In the genomic region with DNA sequence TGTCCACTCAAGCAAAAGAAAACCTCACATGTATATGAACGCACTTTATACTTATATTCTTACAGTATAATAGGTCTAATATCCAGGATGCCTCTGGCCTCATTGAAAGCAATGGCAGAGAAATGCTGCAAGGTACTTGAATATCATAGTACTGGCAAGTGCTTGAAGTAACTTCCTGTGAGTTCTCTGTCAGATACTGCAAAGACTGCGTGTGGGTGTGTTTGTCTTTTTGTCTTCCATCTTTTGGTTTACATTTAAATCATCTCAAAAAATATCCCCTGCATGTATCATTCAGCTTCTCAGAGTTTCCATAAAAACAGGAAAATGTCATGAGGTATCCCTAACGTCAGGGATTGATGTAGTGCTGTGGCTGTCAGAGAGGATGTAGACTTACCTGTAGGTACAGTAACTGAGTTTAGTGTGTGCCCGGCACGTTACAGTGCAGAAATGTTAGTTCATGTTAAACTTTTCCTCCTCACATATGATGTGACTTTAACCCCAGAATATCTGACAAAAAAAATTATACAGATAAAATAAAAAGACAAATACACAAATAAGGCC, we compare ENCODE assay signal across 23 cellular contexts.
DNase-seq lines count a peak whose midpoint lies in the region; ATAC-seq, FAIRE-seq and TF ChIP-seq lines count a peak whose summit lies in the region.
"Had no signal": no experiment of that assay in that cellular context is flagged by ENCODE, and none has a peak within 500 bp of the region (broad histone marks: within the 10 kb centered on the region; RNA-seq: fewer than 3 reads in every experiment).

No MANE protein-coding gene starts in this region.

- H3K36me3 Mint-ChIP-seq in activated CD4-positive, alpha-beta T cell treated with anti-CD3 and anti-CD28 coated beads for 36 hours (ENCODE audit: low read depth) = no peaks in the 10 kb centered on the region
- no peaks in the 10 kb centered on the region for H3K36me3 Mint-ChIP-seq in activated naive CD8-positive, alpha-beta T cell treated with anti-CD3 and anti-CD28 coated beads, Interleukin-2, amount 50 U/mL, for 24 hours (ENCODE audit: low read depth)
- H3K36me3 Mint-ChIP-seq in activated naive CD8-positive, alpha-beta T cell treated with anti-CD3 and anti-CD28 coated beads for 36 hours = no peaks in the 10 kb centered on the region
- H3K36me3 Mint-ChIP-seq: CD8-positive, alpha-beta T cell had no signal

- DNase-seq in activated CD4-positive, alpha-beta T cell treated with anti-CD3 and anti-CD28 coated beads for 36 hours = peak; percentile 27
- DNase-seq in activated CD4-positive, alpha-beta T cell treated with anti-CD3 and anti-CD28 coated beads for 4 hours = no peak
- no peak for DNase-seq in activated naive CD8-positive, alpha-beta T cell treated with anti-CD3 and anti-CD28 coated beads, Interleukin-2, amount 50 U/mL, for 24 hours
- no peak for DNase-seq in activated naive CD8-positive, alpha-beta T cell treated with anti-CD3 and anti-CD28 coated beads for 36 hours
- no peak for DNase-seq in PC-3
- no peak for DNase-seq in endothelial cell of umbilical vein (ENCODE audit: low read depth, low spot score)
- no peak for DNase-seq in HuH-7.5 (ENCODE audit: low spot score)
- DNase-seq in upper lobe of right lung = no peak
- DNase-seq: 8988T; AML-193; C1 segment of cervical spinal cord; CD8-positive, alpha-beta T cell; GOT3; HCEC 1CT; KG1; NCI-H1092 treated with DMSO at 0.1 percent for 48 hours; NCI-H2029 treated with DMSO at 0.1 percent for 48 hours; NCI-H226; NCI-H510A treated with DMSO at 0.1 percent for 48 hours; NCI-H748 treated with DMSO at 0.1 percent for 48 hours; Peyer's patch had no signal

- H3K27ac ChIP-seq in PC-3 (ENCODE audit: low read length) (no peak overlapping the region), endothelial cell of umbilical vein (ENCODE audit: insufficient read depth, low read depth, low read length) (no peak overlapping the region), upper lobe of right lung (no peak overlapping the region)
- H3K27ac ChIP-seq: HL-60, Peyer's patch had no signal

- H3K4me3 ChIP-seq in PC-3 (ENCODE audit: low read length) = no peak overlapping the region
- H3K4me3 ChIP-seq in endothelial cell of umbilical vein (replicated peaks in 1 of 3; ENCODE audit: insufficient read depth in 1 of 3, low read depth in 1 of 3, low read length in 3 of 3) = no peak overlapping the region
- H3K4me3 ChIP-seq in upper lobe of right lung = no peak overlapping the region
- H3K4me3 ChIP-seq: Peyer's patch had no signal

- no peaks in the 10 kb centered on the region for H3K9me2 ChIP-seq in PC-3 (replicated peaks; ENCODE audit: low read length)

- H3K4me1 Mint-ChIP-seq in activated CD4-positive, alpha-beta T cell treated with anti-CD3 and anti-CD28 coated beads for 36 hours = peaks cover 12% of the 10 kb centered on the region
- H3K4me1 Mint-ChIP-seq in activated naive CD8-positive, alpha-beta T cell treated with anti-CD3 and anti-CD28 coated beads, Interleukin-2, amount 50 U/mL, for 24 hours = no peaks in the 10 kb centered on the region
- H3K4me1 Mint-ChIP-seq in activated naive CD8-positive, alpha-beta T cell treated with anti-CD3 and anti-CD28 coated beads for 36 hours = peaks cover 6% of the 10 kb centered on the region

- no peak overlapping the region for H3K9ac ChIP-seq in PC-3 (ENCODE audit: low read length)
- no peak overlapping the region for H3K9ac ChIP-seq in endothelial cell of umbilical vein (replicated peaks; ENCODE audit: extremely low read depth, insufficient read depth, low read length)

- H2AFZ ChIP-seq in PC-3 (ENCODE audit: low read length) = no peak overlapping the region
- H2AFZ ChIP-seq in endothelial cell of umbilical vein (ENCODE audit: low read depth, low read length) = no peak overlapping the region

- BruUV-seq in PC-3 (replicated peaks; lab: Mats Ljungman, UMichigan) = TSS peak; percentile 45
- BruUV-seq in endothelial cell of umbilical vein (replicated peaks; lab: Mats Ljungman, UMichigan) = TSS peak; percentile 61

- no peaks in the 10 kb centered on the region for H3K27me3 Mint-ChIP-seq in activated CD4-positive, alpha-beta T cell treated with anti-CD3 and anti-CD28 coated beads for 36 hours
- no peaks in the 10 kb centered on the region for H3K27me3 Mint-ChIP-seq in activated naive CD8-positive, alpha-beta T cell treated with anti-CD3 and anti-CD28 coated beads, Interleukin-2, amount 50 U/mL, for 24 hours
- H3K27me3 Mint-ChIP-seq in activated naive CD8-positive, alpha-beta T cell treated with anti-CD3 and anti-CD28 coated beads for 36 hours = no peaks in the 10 kb centered on the region

- H3K4me1 ChIP-seq in PC-3 (ENCODE audit: insufficient read depth, low read length) (no peaks in the 10 kb centered on the region), endothelial cell of umbilical vein (ENCODE audit: control insufficient read depth, extremely low read depth, insufficient read depth, low read length) (no peaks in the 10 kb centered on the region), upper lobe of right lung (no peaks in the 10 kb centered on the region)
- H3K4me1 ChIP-seq: Peyer's patch had no signal

- H3K4me2 ChIP-seq in PC-3 (ENCODE audit: low read length) (no peak overlapping the region), endothelial cell of umbilical vein (ENCODE audit: insufficient read depth, low read length) (no peak overlapping the region)

- CTCF ChIA-PET in activated CD4-positive, alpha-beta T cell treated with anti-CD3 and anti-CD28 coated beads for 36 hours (lab: Charles Lee) = no interaction called here
- CTCF ChIA-PET in PC-3 (lab: Charles Lee) (no interaction called here), endothelial cell of umbilical vein (lab: Charles Lee) (no interaction called here)

- TF ChIP-seq POLR2A in endothelial cell of umbilical vein (IDR thresholded peaks at IDR 0.05; ENCODE audit: low read depth, low read length) = no peak

- H3K36me3 ChIP-seq in PC-3 (ENCODE audit: low read depth, low read length) (peaks cover 11% of the 10 kb centered on the region), endothelial cell of umbilical vein (ENCODE audit: control insufficient read depth in 2 of 2, extremely low read depth in 1 of 2, insufficient read depth in 2 of 2, low read length in 2 of 2) (peaks cover 16 to 21% of the 10 kb centered on the region in 2 experiments), upper lobe of right lung (peaks cover 74% of the 10 kb centered on the region)

- intact Hi-C loops in activated CD4-positive, alpha-beta T cell treated with anti-CD3 and anti-CD28 coated beads for 36 hours (cut with DNase I, micrococcal nuclease) = loop anchor here in 1 of 2 experiments (5.0 kb wide), 1 partner anchor 134 kb away; no protein-coding TSS in a partner anchor
- intact Hi-C loops in PC-3 (cut with micrococcal nuclease) = no loop called here
- intact Hi-C loops in endothelial cell of umbilical vein (cut with micrococcal nuclease) = no loop called here
- intact Hi-C loops in upper lobe of right lung (cut with DNase I) = no loop called here

- peaks cover 2% of the 10 kb centered on the region for H3K9me1 ChIP-seq in endothelial cell of umbilical vein (replicated peaks; ENCODE audit: control insufficient read depth, extremely low read depth, insufficient read depth, low read length)

- H4K20me1 ChIP-seq in PC-3 (ENCODE audit: low read length) (no peaks in the 10 kb centered on the region), endothelial cell of umbilical vein (replicated peaks; ENCODE audit: control insufficient read depth, extremely low read depth, insufficient read depth, low read length) (no peaks in the 10 kb centered on the region)

- no peaks in the 10 kb centered on the region for H3K9me3 Mint-ChIP-seq in activated CD4-positive, alpha-beta T cell treated with anti-CD3 and anti-CD28 coated beads for 36 hours (ENCODE audit: low read depth)
- H3K9me3 Mint-ChIP-seq in activated naive CD8-positive, alpha-beta T cell treated with anti-CD3 and anti-CD28 coated beads, Interleukin-2, amount 50 U/mL, for 24 hours = no peaks in the 10 kb centered on the region
- no peaks in the 10 kb centered on the region for H3K9me3 Mint-ChIP-seq in activated naive CD8-positive, alpha-beta T cell treated with anti-CD3 and anti-CD28 coated beads for 36 hours
- H3K9me3 Mint-ChIP-seq: CD8-positive, alpha-beta T cell had no signal

- POLR2A ChIA-PET in activated CD4-positive, alpha-beta T cell treated with anti-CD3 and anti-CD28 coated beads for 36 hours (lab: Charles Lee) = no interaction called here
- POLR2A ChIA-PET in PC-3 (lab: Charles Lee; ENCODE audit: unreplicated experiment) = no interaction called here
- POLR2A ChIA-PET in endothelial cell of umbilical vein (lab: Charles Lee) = no interaction called here

- dilution Hi-C loops in endothelial cell of umbilical vein (cut with MboI; ENCODE audit: extremely low pct_ligation_motif_present, low sequenced_read_pairs) = no loop called here

- no peak for TF ChIP-seq CTCF in PC-3 (conservative IDR thresholded peaks at IDR 0.05; ENCODE audit: low read depth, low read length)
- no peak for TF ChIP-seq CTCF in endothelial cell of umbilical vein (IDR thresholded peaks at IDR 0.05; ENCODE audit: extremely low read depth in 1 of 2, insufficient read depth in 1 of 2, low read depth in 1 of 2, low read length in 2 of 2)
- no peak for TF ChIP-seq CTCF in upper lobe of right lung (IDR thresholded peaks at IDR 0.05)

- H3K4me3 Mint-ChIP-seq in activated CD4-positive, alpha-beta T cell treated with anti-CD3 and anti-CD28 coated beads for 36 hours = no peak overlapping the region
- H3K4me3 Mint-ChIP-seq in activated naive CD8-positive, alpha-beta T cell treated with anti-CD3 and anti-CD28 coated beads, Interleukin-2, amount 50 U/mL, for 24 hours = no peak overlapping the region
- H3K4me3 Mint-ChIP-seq in activated naive CD8-positive, alpha-beta T cell treated with anti-CD3 and anti-CD28 coated beads for 36 hours = no peak overlapping the region
- H3K4me3 Mint-ChIP-seq: CD8-positive, alpha-beta T cell had no signal

- peak overlapping the region; percentile 48 for H3K27ac Mint-ChIP-seq in activated CD4-positive, alpha-beta T cell treated with anti-CD3 and anti-CD28 coated beads for 36 hours
- no peak overlapping the region for H3K27ac Mint-ChIP-seq in activated naive CD8-positive, alpha-beta T cell treated with anti-CD3 and anti-CD28 coated beads, Interleukin-2, amount 50 U/mL, for 24 hours
- H3K27ac Mint-ChIP-seq in activated naive CD8-positive, alpha-beta T cell treated with anti-CD3 and anti-CD28 coated beads for 36 hours = no peak overlapping the region
- H3K27ac Mint-ChIP-seq: CD8-positive, alpha-beta T cell had no signal

- no peak for FAIRE-seq in endothelial cell of umbilical vein (lab: Jason Lieb, UNC)
- FAIRE-seq: HepG2 had no signal

- H3K79me2 ChIP-seq in PC-3 (ENCODE audit: low read length) (no peaks in the 10 kb centered on the region), endothelial cell of umbilical vein (ENCODE audit: control insufficient read depth, insufficient read depth, low read length) (no peaks in the 10 kb centered on the region)

- H3K27me3 ChIP-seq in PC-3 (ENCODE audit: low read length) = no peaks in the 10 kb centered on the region
- H3K27me3 ChIP-seq in endothelial cell of umbilical vein (ENCODE audit: control insufficient read depth in 2 of 2, insufficient read depth in 2 of 2, low read length in 2 of 2) = no peaks in the 10 kb centered on the region
- no peaks in the 10 kb centered on the region for H3K27me3 ChIP-seq in upper lobe of right lung
- H3K27me3 ChIP-seq: Peyer's patch had no signal

- ATAC-seq in activated CD4-positive, alpha-beta T cell treated with anti-CD3 and anti-CD28 coated beads for 36 hours = peak; percentile 94
- peak; percentile 61 for ATAC-seq in activated naive CD8-positive, alpha-beta T cell treated with anti-CD3 and anti-CD28 coated beads, Interleukin-2, amount 50 U/mL, for 24 hours
- no peak for ATAC-seq in PC-3
- no peak for ATAC-seq in upper lobe of right lung
- ATAC-seq: CD8-positive, alpha-beta T cell; HepG2 had no signal

- H3F3A ChIP-seq in PC-3 (ENCODE audit: low read length, unreplicated experiment) = no peaks in the 10 kb centered on the region

- H3K9me3 ChIP-seq in PC-3 (ENCODE audit: low read length) (no peaks in the 10 kb centered on the region), endothelial cell of umbilical vein (replicated peaks; ENCODE audit: control insufficient read depth, insufficient read depth, low read length) (no peaks in the 10 kb centered on the region), upper lobe of right lung (no peaks in the 10 kb centered on the region)
- H3K9me3 ChIP-seq: Peyer's patch had no signal

Comparison
In these comparisons a context has a peak if more than half of its experiments do, and no peak if none do; other contexts are left out.
1. ATAC-seq: peak in activated CD4-positive, alpha-beta T cell treated with anti-CD3 and anti-CD28 coated beads for 36 hours (single experiment) and activated naive CD8-positive, alpha-beta T cell treated with anti-CD3 and anti-CD28 coated beads, Interleukin-2, amount 50 U/mL, for 24 hours (single experiment); none in PC-3 (single experiment) and upper lobe of right lung (single experiment).